ENCODE assay signal across 1 cellular context in genomic region chr19:54280441-54280840, GRCh38.
TF ChIP-seq lines count a peak whose summit lies in the region.

No MANE protein-coding gene starts in this region.

TF ChIP-seq in GM12878, 131 proteins besides CTCF, POLR2A, EP300 and RAD21:
- 0 out of 2 replicates have a peak, but pooled peaks have one; percentile 5 for TF ChIP-seq SPI1 (IDR thresholded peaks at IDR 0.05; ENCODE audit: borderline replicate concordance, insufficient read depth, low read depth, low read length)
